In genomic region chr4:39729557-39729956, GRCh38 we compare ENCODE assay signal across 12 cellular contexts. TPM values are rescaled to one million over a fixed set of nuclear protein-coding genes. Genes with fewer than 3 reads are reported as not detected.
DNase-seq lines count a peak whose midpoint lies in the region; ATAC-seq and TF ChIP-seq lines count a peak whose summit lies in the region.
"Had no signal": no experiment of that assay in that cellular context is flagged by ENCODE, and none has a peak within 500 bp of the region (broad histone marks: within the 10 kb centered on the region; RNA-seq: fewer than 3 reads in every experiment).

No MANE protein-coding gene starts in this region.

- CTCF ChIA-PET in activated CD8-positive, alpha-beta T cell treated with anti-CD3 and anti-CD28 coated beads, Interleukin-2, amount 10 ng/mL, durations not matched to agents 7 days and 5 days (lab: Charles Lee): interaction anchor here (0.9 to 1.3 kb wide), 2 partner anchors 12 to 257 kb away, joined by 3 to 4 read pairs; no protein-coding TSS in a partner anchor

- peaks cover 26% of the 10 kb centered on the region for H3K36me3 Mint-ChIP-seq in activated CD8-positive, alpha-beta T cell treated with anti-CD3 and anti-CD28 coated beads, Interleukin-2, amount 10 ng/mL, durations not matched to agents 7 days and 5 days (ENCODE audit: low read depth)
- peaks cover 21% of the 10 kb centered on the region for H3K36me3 Mint-ChIP-seq in stimulated activated memory B cell treated with anti-CD40 and anti-IgM and Interleukin-4, amounts not matched to agents 10 μg/mL and 1 μg/mL and 100 μg/mL, for 72 hours

- POLR2A ChIA-PET in activated CD8-positive, alpha-beta T cell treated with anti-CD3 and anti-CD28 coated beads, Interleukin-2, amount 10 ng/mL, durations not matched to agents 7 days and 5 days (lab: Charles Lee): interaction anchor here (0.6 kb wide), 1 partner anchor 12 kb away, joined by 3 read pairs; no protein-coding TSS in a partner anchor

- DNase-seq in cardiac muscle cell (ENCODE audit: low read depth in 1 of 2, low spot score in 1 of 2) (peak in 1 of 2 donors; percentile 60), right atrium auricular region (ENCODE audit: low spot score) (no peak), fibroblast of mammary gland (ENCODE audit: low read depth) (peak; percentile 71)
- no peak for DNase-seq in activated CD8-positive, alpha-beta T cell treated with anti-CD3 and anti-CD28 coated beads, Interleukin-2, amount 10 ng/mL, durations not matched to agents 7 days and 5 days
- no peak for DNase-seq in effector CD4-positive, alpha-beta T cell
- DNase-seq: activated CD4-positive, CD25-positive, alpha-beta regulatory T cell treated with anti-CD3 and anti-CD28 coated beads, Interleukin-2, amount 50 U/mL, for 72 hours; activated gamma-delta T cell; NCI-H510A had no signal

- peaks cover 6% of the 10 kb centered on the region for H3K4me1 ChIP-seq in cardiac muscle cell (ENCODE audit: low read depth)
- peaks cover 0 to 11% of the 10 kb centered on the region in 2 donors for H3K4me1 ChIP-seq in right atrium auricular region
- H3K4me1 ChIP-seq: BLaER1 had no signal

- peak overlapping the region; percentile 39 for H3K27ac Mint-ChIP-seq in activated CD8-positive, alpha-beta T cell treated with anti-CD3 and anti-CD28 coated beads, Interleukin-2, amount 10 ng/mL, durations not matched to agents 7 days and 5 days
- peak overlapping the region; percentile 1 for H3K27ac Mint-ChIP-seq in stimulated activated memory B cell treated with anti-CD40 and anti-IgM and Interleukin-4, amounts not matched to agents 10 μg/mL and 1 μg/mL and 100 μg/mL, for 72 hours

- H3K4me3 ChIP-seq in cardiac muscle cell (no peak overlapping the region), right atrium auricular region (no peak overlapping the region), fibroblast of mammary gland (ENCODE audit: control insufficient read depth, low read depth, low read length) (no peak overlapping the region)
- H3K4me3 ChIP-seq: BLaER1 had no signal

- H3K27ac ChIP-seq in cardiac muscle cell (peak overlapping the region; percentile 22), right atrium auricular region (no peak overlapping the region)
- H3K27ac ChIP-seq: BLaER1 had no signal

- no peaks in the 10 kb centered on the region for H3K9me3 Mint-ChIP-seq in activated CD8-positive, alpha-beta T cell treated with anti-CD3 and anti-CD28 coated beads, Interleukin-2, amount 10 ng/mL, durations not matched to agents 7 days and 5 days (ENCODE audit: insufficient read depth)
- H3K9me3 Mint-ChIP-seq in stimulated activated memory B cell treated with anti-CD40 and anti-IgM and Interleukin-4, amounts not matched to agents 10 μg/mL and 1 μg/mL and 100 μg/mL, for 72 hours: no peaks in the 10 kb centered on the region

- H3K27me3 ChIP-seq in cardiac muscle cell (no peaks in the 10 kb centered on the region), right atrium auricular region (no peaks in the 10 kb centered on the region)
- H3K27me3 ChIP-seq: BLaER1 had no signal

- H3K9me3 ChIP-seq in cardiac muscle cell (ENCODE audit: low read depth) (no peaks in the 10 kb centered on the region), right atrium auricular region (no peaks in the 10 kb centered on the region)
- H3K9me3 ChIP-seq: BLaER1 had no signal

- peaks cover 10% of the 10 kb centered on the region for H3K4me1 Mint-ChIP-seq in activated CD8-positive, alpha-beta T cell treated with anti-CD3 and anti-CD28 coated beads, Interleukin-2, amount 10 ng/mL, durations not matched to agents 7 days and 5 days (ENCODE audit: low read depth)
- peaks cover 34% of the 10 kb centered on the region for H3K4me1 Mint-ChIP-seq in stimulated activated memory B cell treated with anti-CD40 and anti-IgM and Interleukin-4, amounts not matched to agents 10 μg/mL and 1 μg/mL and 100 μg/mL, for 72 hours

- H3K27me3 Mint-ChIP-seq in activated CD8-positive, alpha-beta T cell treated with anti-CD3 and anti-CD28 coated beads, Interleukin-2, amount 10 ng/mL, durations not matched to agents 7 days and 5 days (ENCODE audit: low read depth): no peaks in the 10 kb centered on the region
- no peaks in the 10 kb centered on the region for H3K27me3 Mint-ChIP-seq in stimulated activated memory B cell treated with anti-CD40 and anti-IgM and Interleukin-4, amounts not matched to agents 10 μg/mL and 1 μg/mL and 100 μg/mL, for 72 hours

- no peak overlapping the region for H3K4me3 Mint-ChIP-seq in activated CD8-positive, alpha-beta T cell treated with anti-CD3 and anti-CD28 coated beads, Interleukin-2, amount 10 ng/mL, durations not matched to agents 7 days and 5 days
- H3K4me3 Mint-ChIP-seq in stimulated activated memory B cell treated with anti-CD40 and anti-IgM and Interleukin-4, amounts not matched to agents 10 μg/mL and 1 μg/mL and 100 μg/mL, for 72 hours: no peak overlapping the region

- no peak for ATAC-seq in activated CD8-positive, alpha-beta T cell treated with anti-CD3 and anti-CD28 coated beads, Interleukin-2, amount 10 ng/mL, durations not matched to agents 7 days and 5 days
- no peak for ATAC-seq in stimulated activated memory B cell treated with anti-CD40 and anti-IgM and Interleukin-4, amounts not matched to agents 10 μg/mL and 1 μg/mL and 100 μg/mL, for 72 hours
- no peak for ATAC-seq in GM18909 (IDR thresholded peaks at IDR 0.05; ENCODE audit: poor library complexity, unreplicated experiment)
- no peak for ATAC-seq in HG02973 (IDR thresholded peaks at IDR 0.05; ENCODE audit: unreplicated experiment)

- TF ChIP-seq CTCF in cardiac muscle cell (IDR thresholded peaks at IDR 0.05; ENCODE audit: low read depth, low read length) (no peak), right atrium auricular region (IDR thresholded peaks at IDR 0.05) (no peak), fibroblast of mammary gland (conservative IDR thresholded peaks at IDR 0.05; ENCODE audit: control insufficient read depth, insufficient read depth, low read depth, low read length) (no peak)

- H3K36me3 ChIP-seq in cardiac muscle cell: peaks cover 4% of the 10 kb centered on the region
- H3K36me3 ChIP-seq in right atrium auricular region: no peaks in the 10 kb centered on the region

RNA-seq across cellular contexts. Expression of gene UBE2K, which starts 31.6 kb away (rescaled TPM):
- total RNA-seq in cardiac muscle cell (12.5 and 52.5 TPM in 2 replicates), right atrium auricular region (10 to 100 TPM; 16.7 to 23.8 TPM)
- polyA plus RNA-seq in cardiac muscle cell: 52.0 and 71.6 TPM in 2 replicates
- total RNA-seq in activated CD8-positive, alpha-beta T cell treated with anti-CD3 and anti-CD28 coated beads, Interleukin-2, amount 10 ng/mL, durations not matched to agents 7 days and 5 days: 10 to 100 TPM; 74.9 to 78.7 TPM
